ENCODE assay signal across 26 cellular contexts in the genomic region with DNA sequence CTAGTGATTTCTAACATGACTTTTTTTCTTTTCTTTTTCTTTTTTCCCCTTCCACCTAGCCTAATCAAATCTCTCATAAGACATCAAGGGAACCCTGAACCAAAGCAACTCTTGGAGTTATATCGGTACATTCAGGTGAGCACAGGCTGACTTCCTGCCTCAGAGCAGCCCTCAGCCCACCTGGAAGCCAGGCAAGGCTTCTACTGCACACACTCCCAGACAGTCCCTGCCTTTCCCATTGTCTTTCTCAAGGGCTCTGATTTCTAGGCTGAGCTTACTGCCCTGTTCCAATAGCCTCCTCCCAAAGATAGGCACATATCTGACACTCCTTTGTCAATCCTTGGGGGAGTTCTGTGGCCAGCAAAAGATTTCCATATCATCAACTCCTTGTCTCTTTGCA.
"Had no signal": no experiment of that assay in that cellular context is flagged by ENCODE, and none has a peak within 500 bp of the region (broad histone marks: within the 10 kb centered on the region; RNA-seq: fewer than 3 reads in every experiment).

No MANE protein-coding gene starts in this region.

- ATAC-seq: activated naive CD8-positive, alpha-beta T cell treated with anti-CD3 and anti-CD28 coated beads, Interleukin-2, amount 50 U/mL, for 24 hours; body of pancreas; gastroesophageal sphincter; heart right ventricle had no signal

- H3K27ac ChIP-seq: adrenal gland, body of pancreas, colonic mucosa, epithelial cell of prostate, esophagus squamous epithelium, gastroesophageal sphincter, heart right ventricle, hepatocyte had no signal

- DNase-seq: activated CD4-positive, alpha-beta memory T cell treated with anti-CD3 and anti-CD28 coated beads, Interleukin-2, amount 10 ng/mL, durations not matched to agents 7 days and 5 days; activated CD4-positive, alpha-beta T cell treated with anti-CD3 and anti-CD28 coated beads for 1 hour; activated CD4-positive, alpha-beta T cell treated with anti-CD3 and anti-CD28 coated beads for 4 hours; activated CD4-positive, alpha-beta T cell treated with anti-CD3 and anti-CD28 coated beads, Interleukin-2, amount 10 ng/mL, durations not matched to agents 7 days and 5 days; activated CD4-positive, alpha-beta T cell treated with anti-CD3 and anti-CD28 coated beads, Interleukin-2, amount 50 U/mL, for 4 hours; activated CD8-positive, alpha-beta memory T cell treated with anti-CD3 and anti-CD28 coated beads for 24 hours; activated effector memory CD4-positive, alpha-beta T cell treated with anti-CD3 and anti-CD28 coated beads, Interleukin-2, amount 50 U/mL, for 16 hours; activated naive CD4-positive, alpha-beta T cell treated with anti-CD3 and anti-CD28 coated beads for 36 hours; activated naive CD8-positive, alpha-beta T cell treated with anti-CD3 and anti-CD28 coated beads for 36 hours; activated naive CD8-positive, alpha-beta T cell treated with anti-CD3 and anti-CD28 coated beads, Interleukin-2, amount 50 U/mL, for 24 hours; activated T-cell treated with anti-CD3 and anti-CD28 coated beads, Interleukin-2, amount 50 U/mL, for 1 hour; activated T-cell treated with anti-CD3 and anti-CD28 coated beads, Interleukin-2, amount 50 U/mL, for 48 hours; adrenal gland; aorta; body of pancreas; central memory CD4-positive, alpha-beta T cell; cerebellar nuclear complex; colonic mucosa; effector CD8-positive, alpha-beta T cell; esophagus squamous epithelium; foreskin melanocyte; heart right ventricle; T-helper 2 cell had no signal
